In the genomic region with DNA sequence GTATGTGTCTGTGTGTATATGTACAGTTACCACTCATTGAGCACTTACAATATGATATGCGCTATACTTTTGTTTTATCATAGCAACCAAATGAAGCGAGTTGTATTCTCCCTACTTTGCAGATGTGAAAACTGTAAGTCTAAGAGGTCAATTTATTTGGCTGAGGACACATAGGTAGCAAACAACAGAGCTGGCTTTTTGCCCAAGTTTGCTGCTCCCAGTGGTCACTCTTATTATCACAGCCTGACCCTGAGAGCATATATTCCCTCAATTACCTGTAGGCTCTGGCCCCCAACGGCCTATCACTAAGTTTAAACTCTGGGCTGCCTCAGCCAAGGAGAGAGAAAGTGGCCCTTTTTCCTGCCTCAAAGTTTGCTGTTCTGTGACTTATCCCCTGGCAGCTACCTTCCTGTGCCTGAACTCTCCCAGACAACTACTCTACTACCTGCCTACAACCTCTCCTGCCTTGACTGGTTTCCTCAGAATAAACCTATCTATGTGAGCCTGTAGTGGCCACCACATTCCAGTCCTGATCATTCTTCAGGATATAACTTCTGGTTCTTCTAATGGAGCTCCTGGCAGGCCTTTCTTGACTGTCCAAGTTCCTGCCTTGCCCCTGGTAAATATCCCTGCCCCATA, we compare ENCODE assay signal across 8 cellular contexts.
DNase-seq lines count a peak whose midpoint lies in the region; ATAC-seq and TF ChIP-seq lines count a peak whose summit lies in the region.

No MANE protein-coding gene starts in this region.

- H3K36me3 ChIP-seq in NT2/D1 (ENCODE audit: insufficient read depth, insufficient read length, low read length) (no peaks in the 10 kb centered on the region), tibial artery (no peaks in the 10 kb centered on the region), prostate gland (no peaks in the 10 kb centered on the region)

- TF ChIP-seq CTCF in fibroblast of pulmonary artery (IDR thresholded peaks at IDR 0.05; ENCODE audit: low read length, missing control alignments), result peak; percentile 46
- peak; percentile 22 to 26 for TF ChIP-seq CTCF in tibial artery (IDR thresholded peaks at IDR 0.05)
- TF ChIP-seq CTCF in prostate gland (IDR thresholded peaks at IDR 0.05), result no peak

- H3K27ac ChIP-seq in tibial artery, result no peak overlapping the region
- no peak overlapping the region for H3K27ac ChIP-seq in prostate gland

- ATAC-seq in GM19035 (IDR thresholded peaks at IDR 0.05; ENCODE audit: unreplicated experiment), result peak; percentile 94
- ATAC-seq in HG03039 (IDR thresholded peaks at IDR 0.05; ENCODE audit: unreplicated experiment), result peak; percentile 79

- DNase-seq in D341Med (ENCODE audit: low spot score), result peak; percentile 40
- DNase-seq in NT2/D1 (ENCODE audit: low read depth, low spot score), result peak; percentile 16
- DNase-seq in fibroblast of pulmonary artery (ENCODE audit: low read depth), result peak; percentile 38
- DNase-seq in tibial artery, result no peak
- DNase-seq in prostate gland (ENCODE audit: low spot score), result no peak
- no peak for DNase-seq in CD1c-positive myeloid dendritic cell (ENCODE audit: extremely low spot score)

- no peak overlapping the region for H3K9ac ChIP-seq in NT2/D1 (ENCODE audit: insufficient read length, low read depth)

- H3K4me3 ChIP-seq in NT2/D1 (ENCODE audit: insufficient read length, low read depth) (no peak overlapping the region), fibroblast of pulmonary artery (replicated peaks; ENCODE audit: low read depth, low read length) (no peak overlapping the region), tibial artery (no peak overlapping the region), prostate gland (no peak overlapping the region)

- H3K27me3 ChIP-seq in NT2/D1 (ENCODE audit: insufficient read depth, insufficient read length), result no peaks in the 10 kb centered on the region
- no peaks in the 10 kb centered on the region for H3K27me3 ChIP-seq in tibial artery
- H3K27me3 ChIP-seq in prostate gland (replicated peaks; ENCODE audit: insufficient read depth), result no peaks in the 10 kb centered on the region

- 0 out of 2 replicates have a peak, but pooled peaks cover 3% of the 10 kb centered on the region for H3K9me3 ChIP-seq in NT2/D1 (ENCODE audit: insufficient read depth, low read length)
- no peaks in the 10 kb centered on the region for H3K9me3 ChIP-seq in tibial artery
- no peaks in the 10 kb centered on the region for H3K9me3 ChIP-seq in prostate gland

- WGBS in prostate gland, result 85% methylated on average over 3 of the region's 3 CpGs

- TF ChIP-seq POLR2A in prostate gland (IDR thresholded peaks at IDR 0.05), result no peak

- H3K4me1 ChIP-seq in NT2/D1 (ENCODE audit: insufficient read depth, insufficient read length), result no peaks in the 10 kb centered on the region
- H3K4me1 ChIP-seq in tibial artery, result no peaks in the 10 kb centered on the region
- H3K4me1 ChIP-seq in prostate gland (replicated peaks), result no peaks in the 10 kb centered on the region

- intact Hi-C loops in tibial artery (cut with DNase I; ENCODE audit: low total_unique reads) (no loop called here), prostate gland (cut with DNase I) (no loop called here)

Comparison
In these comparisons a context has a peak if more than half of its experiments do, and no peak if none do; other contexts are left out.
1. DNase-seq: peak in D341Med (single experiment), NT2/D1 (single experiment) and fibroblast of pulmonary artery (single experiment); none in tibial artery (0 of 2), prostate gland (single experiment) and CD1c-positive myeloid dendritic cell (single experiment).
2. CTCF ChIP-seq: peak in fibroblast of pulmonary artery (single experiment) and tibial artery (2 of 2); none in prostate gland (0 of 4).